In genomic region chr21:45864436-45864835, GRCh38 we compare ENCODE assay signal across 26 cellular contexts.
A peak's percentile ranks its signal among the peaks of the same experiment; 100 is the strongest.
DNase-seq lines count a peak whose midpoint lies in the region; FAIRE-seq and TF ChIP-seq lines count a peak whose summit lies in the region.
"Had no signal": no experiment of that assay in that cellular context is flagged by ENCODE, and none has a peak within 500 bp of the region (broad histone marks: within the 10 kb centered on the region; RNA-seq: fewer than 3 reads in every experiment).

No MANE protein-coding gene starts in this region.

- FAIRE-seq in HTR-8/SVneo (lab: Jason Lieb, UNC), result peak; percentile 9

- DNase-seq in AG20443 (ENCODE audit: low spot score), result peak; percentile 35
- no peak for DNase-seq in HTR-8/SVneo (ENCODE audit: insufficient read length, low spot score)
- DNase-seq in cardiac fibroblast (ENCODE audit: low read depth in 2 of 2), result peak; percentile 33 to 62
- DNase-seq in lung microvascular endothelial cell (ENCODE audit: low read depth in 2 of 2), result peak; percentile 40 to 42
- DNase-seq in stimulated activated CD8-positive, alpha-beta memory T cell treated with anti-CD3 and anti-CD28 coated beads, Interleukin-4, amount 100 ng/mL, for 48 hours, result no peak
- DNase-seq in right atrium auricular region (ENCODE audit: low spot score), result no peak
- no peak for DNase-seq in SHP77 (lab: John Stamatoyannopoulos, UW)
- DNase-seq in glomerular visceral epithelial cell (ENCODE audit: extremely low spot score), result no peak
- DNase-seq: activated CD4-positive, alpha-beta T cell treated with anti-CD3 and anti-CD28 coated beads, Interleukin-2, amount 50 U/mL, for 48 hours; anterior cingulate cortex; C1 segment of cervical spinal cord; Caco-2; DMS79; GOT3; heart left ventricle; NCI-H1105 treated with DMSO at 0.1 percent for 48 hours; NCI-H1930; NCI-H526 treated with DMSO at 0.1 percent for 48 hours; Peyer's patch; posterior cingulate gyrus; right lobe of liver; stimulated activated CD4-positive, alpha-beta T cell treated with anti-CD3 and anti-CD28 coated beads, Interleukin-4, amount 100 ng/mL, for 4 hours; stimulated activated naive B cell treated with anti-CD40 and anti-IgM and Interleukin-4, amounts not matched to agents 10 μg/mL and 1 μg/mL and 100 μg/mL, for 72 hours; upper lobe of left lung had no signal

- TF ChIP-seq CTCF in cardiac fibroblast (IDR thresholded peaks at IDR 0.05; ENCODE audit: low read depth, low read length) (no peak), right atrium auricular region (IDR thresholded peaks at IDR 0.05) (no peak)

- H3K27ac ChIP-seq in right atrium auricular region, result no peak overlapping the region
- H3K27ac ChIP-seq: heart left ventricle, Peyer's patch, right lobe of liver, upper lobe of left lung had no signal

- no peaks in the 10 kb centered on the region for H3K36me3 ChIP-seq in right atrium auricular region
- H3K36me3 ChIP-seq: heart left ventricle, Peyer's patch, right lobe of liver, SJCRH30, upper lobe of left lung had no signal

- H3K9me3 ChIP-seq in right atrium auricular region, result no peaks in the 10 kb centered on the region
- H3K9me3 ChIP-seq: Caco-2, heart left ventricle, Peyer's patch, right lobe of liver, SJCRH30, upper lobe of left lung had no signal

- H3K4me3 ChIP-seq in cardiac fibroblast (replicated peaks in 1 of 2; ENCODE audit: low read depth in 2 of 2, low read length in 2 of 2) (no peak overlapping the region), right atrium auricular region (no peak overlapping the region)
- H3K4me3 ChIP-seq: heart left ventricle, lung, Peyer's patch, right lobe of liver, SJCRH30, upper lobe of left lung had no signal

- no peaks in the 10 kb centered on the region for H3K27me3 ChIP-seq in right atrium auricular region
- H3K27me3 ChIP-seq: Peyer's patch, right lobe of liver, SJCRH30, upper lobe of left lung had no signal

- H3K4me1 ChIP-seq in right atrium auricular region, result no peaks in the 10 kb centered on the region
- H3K4me1 ChIP-seq: Caco-2, heart left ventricle, Peyer's patch, upper lobe of left lung had no signal

Comparison
In these comparisons a context has a peak if more than half of its experiments do, and no peak if none do; other contexts are left out.
1. DNase-seq: peak in AG20443 (single experiment), cardiac fibroblast (2 of 2) and lung microvascular endothelial cell (2 of 2); none in HTR-8/SVneo (single experiment), stimulated activated CD8-positive, alpha-beta memory T cell treated with anti-CD3 and anti-CD28 coated beads, Interleukin-4, amount 100 ng/mL, for 48 hours (single experiment), right atrium auricular region (single experiment), SHP77 (0 of 2) and glomerular visceral epithelial cell (single experiment).